Comparison of ENCODE assay signal across 8 cellular contexts in genomic region chr11:19117760-19118097, GRCh38. TPM values are rescaled to one million over a fixed set of nuclear protein-coding genes. Genes with fewer than 3 reads are reported as not detected.
DNase-seq lines count a peak whose midpoint lies in the region; ATAC-seq and TF ChIP-seq lines count a peak whose summit lies in the region.

No MANE protein-coding gene starts in this region.

- H2AFZ ChIP-seq in PC-9 (peak overlapping the region; percentile 80), neuronal stem cell (ENCODE audit: low read length) (peak overlapping the region; percentile 99)

- TF ChIP-seq CTCF in PC-9 (conservative IDR thresholded peaks at IDR 0.05) (no peak), epithelial cell of esophagus (IDR thresholded peaks at IDR 0.05; ENCODE audit: insufficient read depth, low read depth, low read length, missing control alignments) (no peak)

- H3K4me2 ChIP-seq in PC-9: peak overlapping the region; percentile 82
- peak overlapping the region; percentile 74 for H3K4me2 ChIP-seq in neuronal stem cell (ENCODE audit: insufficient read depth, low read length, poor library complexity, severe bottlenecking)

- no peak overlapping the region for H4K8ac ChIP-seq in neuronal stem cell (ENCODE audit: low read depth, low read length)

- H3K36me3 Mint-ChIP-seq in CD8-positive, alpha-beta memory T cell: peaks cover 0 to 14% (median 6%) of the 10 kb centered on the region in 3 donors

- no peak overlapping the region for H3K4ac ChIP-seq in neuronal stem cell (ENCODE audit: low read length)

- no peaks in the 10 kb centered on the region for H3K9me3 Mint-ChIP-seq in CD8-positive, alpha-beta memory T cell

- no peak overlapping the region for H4K91ac ChIP-seq in neuronal stem cell (ENCODE audit: low read depth, low read length, poor library complexity)

- H2BK120ac ChIP-seq in neuronal stem cell (ENCODE audit: low read depth, low read length): no peak overlapping the region

- no peak for DNase-seq in CD8-positive, alpha-beta memory T cell
- DNase-seq in PC-9 (no peak), epithelial cell of esophagus (ENCODE audit: low read depth) (no peak), neuronal stem cell (ENCODE audit: low spot score) (no peak), COLO668 (lab: John Stamatoyannopoulos, UW; ENCODE audit: unreplicated experiment) (no peak)
- DNase-seq in activated effector memory CD4-positive, alpha-beta T cell treated with Interleukin-2 at 50 U/mL for 16 hours: no peak
- DNase-seq in stimulated activated CD4-positive, alpha-beta T cell treated with anti-CD3 and anti-CD28 coated beads, Interleukin-4, amount 100 ng/mL, for 1 hour: no peak

- no peak overlapping the region for H2BK5ac ChIP-seq in neuronal stem cell (ENCODE audit: low read length)

- H3K9ac ChIP-seq in neuronal stem cell (ENCODE audit: low read depth, low read length, poor library complexity): peak overlapping the region; percentile 2

- H4K20me1 ChIP-seq in PC-9 (ENCODE audit: insufficient read depth): 0 out of 2 replicates have a peak, but pooled peaks cover 3% of the 10 kb centered on the region

- H3K9me3 ChIP-seq in CD8-positive, alpha-beta memory T cell (ENCODE audit: low read length): no peaks in the 10 kb centered on the region
- no peaks in the 10 kb centered on the region for H3K9me3 ChIP-seq in PC-9 (ENCODE audit: insufficient read depth, low read depth)
- H3K9me3 ChIP-seq in neuronal stem cell (replicated peaks in 1 of 2; ENCODE audit: control insufficient read depth in 2 of 2, insufficient read depth in 1 of 2, low read depth in 1 of 2, low read length in 2 of 2): no peaks in the 10 kb centered on the region

- H3K4me1 ChIP-seq in CD8-positive, alpha-beta memory T cell (ENCODE audit: insufficient read depth, low read length): peaks cover 18% of the 10 kb centered on the region
- H3K4me1 ChIP-seq in PC-9 (replicated peaks; ENCODE audit: insufficient read depth): peaks cover 35% of the 10 kb centered on the region
- H3K4me1 ChIP-seq in neuronal stem cell (ENCODE audit: control insufficient read depth in 2 of 2, insufficient read depth in 1 of 2, low read depth in 1 of 2, low read length in 2 of 2): peaks cover 1 to 2% of the 10 kb centered on the region in 2 donors

- CTCF ChIA-PET in CD8-positive, alpha-beta memory T cell (lab: Charles Lee): no interaction called here
- CTCF ChIA-PET in PC-9 (lab: Charles Lee): no interaction called here

- peak overlapping the region; percentile 75 for H3K4me3 ChIP-seq in CD8-positive, alpha-beta memory T cell (ENCODE audit: low read length)
- peak overlapping the region; percentile 87 for H3K4me3 ChIP-seq in PC-9
- peak overlapping the region; percentile 75 for H3K4me3 ChIP-seq in epithelial cell of esophagus (ENCODE audit: low read length)
- H3K4me3 ChIP-seq in neuronal stem cell (ENCODE audit: low read length in 2 of 2): peak overlapping the region; percentile 77 to 92

- no peaks in the 10 kb centered on the region for H3K36me3 ChIP-seq in CD8-positive, alpha-beta memory T cell (ENCODE audit: insufficient read depth, low read length)
- H3K36me3 ChIP-seq in PC-9 (ENCODE audit: low read depth): peaks cover 21% of the 10 kb centered on the region
- H3K36me3 ChIP-seq in neuronal stem cell (replicated peaks in 1 of 2; ENCODE audit: control insufficient read depth in 2 of 2, insufficient read depth in 2 of 2, low read length in 2 of 2): peaks cover 4 to 9% of the 10 kb centered on the region in 2 donors

- H3F3A ChIP-seq in PC-9 (ENCODE audit: insufficient read depth, low read depth): peaks cover 3% of the 10 kb centered on the region; the same call in 1 of the 2 replicates

- H2BK15ac ChIP-seq in neuronal stem cell (ENCODE audit: low read length): no peak overlapping the region

- H3K4me3 Mint-ChIP-seq in CD8-positive, alpha-beta memory T cell: peak overlapping the region; percentile 91 to 99 (median 92)

- no peak overlapping the region for H3K14ac ChIP-seq in neuronal stem cell (ENCODE audit: low read length)

- H3K4me1 Mint-ChIP-seq in CD8-positive, alpha-beta memory T cell: peaks cover 50 to 60% (median 56%) of the 10 kb centered on the region in 3 donors

- no peaks in the 10 kb centered on the region for H3K27me3 Mint-ChIP-seq in CD8-positive, alpha-beta memory T cell

- ATAC-seq in esophagus mucosa: no peak

- H2BK12ac ChIP-seq in neuronal stem cell (ENCODE audit: low read length): no peak overlapping the region

- peak overlapping the region; percentile 66 for H3K27ac ChIP-seq in CD8-positive, alpha-beta memory T cell (ENCODE audit: low read depth, low read length)
- H3K27ac ChIP-seq in PC-9 (peak overlapping the region; percentile 86), neuronal stem cell (replicated peaks; ENCODE audit: low read length) (no peak overlapping the region)

- no peak overlapping the region for H2AK5ac ChIP-seq in neuronal stem cell (ENCODE audit: low read depth, low read length)

- no TSS peak for BruUV-seq in PC-9 (replicated peaks; lab: Mats Ljungman, UMichigan)

- no peaks in the 10 kb centered on the region for H3K9me2 ChIP-seq in PC-9 (ENCODE audit: insufficient read depth)

- peak overlapping the region in 7 of 8 donors; percentile 27 to 84 (median 51) for H3K27ac Mint-ChIP-seq in CD8-positive, alpha-beta memory T cell

- peaks cover 47% of the 10 kb centered on the region for H3K79me2 ChIP-seq in PC-9 (ENCODE audit: low read depth)

- no CpG with 5 or more reads among the region's 7 CpGs for WGBS in neuronal stem cell (ENCODE audit: extremely low coverage in 2 of 2, insufficient read length in 2 of 2, insufficient replicate concordance in 1 of 2), 2 donors

- no peaks in the 10 kb centered on the region for H3K27me3 ChIP-seq in CD8-positive, alpha-beta memory T cell (ENCODE audit: insufficient read depth, low read length, poor library complexity, severe bottlenecking)
- H3K27me3 ChIP-seq in PC-9 (ENCODE audit: insufficient read depth, low read depth): no peaks in the 10 kb centered on the region
- H3K27me3 ChIP-seq in neuronal stem cell (ENCODE audit: control insufficient read depth in 3 of 3, insufficient read depth in 3 of 3, low read depth in 1 of 3, low read length in 3 of 3): peaks cover 0 to 22% (median 0%) of the 10 kb centered on the region in 3 experiments

- intact Hi-C loops in PC-9 (cut with micrococcal nuclease; ENCODE audit: unreplicated experiment): loop anchor here (1.0 kb wide), 2 partner anchors 15 to 38 kb away; no protein-coding TSS in a partner anchor

- H3K23ac ChIP-seq in neuronal stem cell (ENCODE audit: low read depth, low read length, poor library complexity): no peak overlapping the region

- no peaks in the 10 kb centered on the region for H3K79me1 ChIP-seq in neuronal stem cell (ENCODE audit: low read depth, low read length)

- POLR2A ChIA-PET in CD8-positive, alpha-beta memory T cell (lab: Charles Lee): no interaction called here
- POLR2A ChIA-PET in PC-9 (lab: Charles Lee; ENCODE audit: unreplicated experiment): no interaction called here

- no peak overlapping the region for H3K18ac ChIP-seq in neuronal stem cell (ENCODE audit: low read length)

RNA-seq across cellular contexts. Expression of gene ZDHHC13, which starts 0.8 kb away (rescaled TPM):
- 10 to 100 TPM; 22.1 to 22.6 TPM for total RNA-seq in CD8-positive, alpha-beta memory T cell
- polyA plus RNA-seq in CD8-positive, alpha-beta memory T cell: 16.6 TPM
- total RNA-seq in PC-9 (2021) (31.5 and 35.5 TPM in 2 replicates), esophagus mucosa (36.5 TPM)
- 10.5 TPM for polyA plus RNA-seq in neuronal stem cell (2013, experiment 1 of 2)
- polyA plus RNA-seq in neuronal stem cell (2013, experiment 2 of 2): 10.3 TPM

RNA-seq across cellular contexts. Expression of gene MRGPRX2, which starts 57.2 kb away (rescaled TPM):
- total RNA-seq in CD8-positive, alpha-beta memory T cell: not detected
- polyA plus RNA-seq in CD8-positive, alpha-beta memory T cell: not detected
- total RNA-seq in PC-9 (2021) (not detected in 2 replicates), esophagus mucosa (not detected)
- polyA plus RNA-seq in neuronal stem cell (2013, experiment 1 of 2): not detected
- polyA plus RNA-seq in neuronal stem cell (2013, experiment 2 of 2): not detected
